1 cellular context compared by ENCODE assay signal in the genomic region with DNA sequence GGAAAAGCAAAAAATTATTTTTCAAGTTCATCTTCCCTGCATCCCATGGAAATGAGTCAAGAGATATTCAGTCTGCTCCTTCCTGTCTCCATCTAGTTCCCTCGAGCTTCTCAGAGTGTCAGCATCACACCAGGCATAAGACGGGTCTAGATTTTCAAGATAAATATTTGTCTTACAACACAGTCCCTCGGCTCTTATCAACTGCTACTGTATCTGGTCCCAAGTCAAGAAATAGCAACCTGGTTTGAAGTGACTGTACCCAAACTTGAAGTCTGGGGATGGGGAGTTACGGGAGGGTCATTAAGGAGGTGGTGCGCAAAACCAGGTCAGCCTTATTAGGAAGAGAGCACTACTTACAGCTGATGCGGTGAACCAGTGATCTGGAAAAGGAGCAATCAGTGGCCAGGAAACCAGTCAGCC.
TF ChIP-seq lines count a peak whose summit lies in the region.

No MANE protein-coding gene starts in this region.

TF ChIP-seq in endothelial cell of umbilical vein, 7 proteins besides CTCF, POLR2A, EP300 and RAD21:
- TF ChIP-seq MYC (IDR thresholded peaks at IDR 0.05; ENCODE audit: low read depth, low read length): no peak
- peak; percentile 88 for TF ChIP-seq GATA2 (IDR thresholded peaks at IDR 0.05; ENCODE audit: insufficient read depth, insufficient read length, low read depth, low read length)
- no peak for TF ChIP-seq POLR2AphosphoS5 (IDR thresholded peaks at IDR 0.05; ENCODE audit: insufficient read depth, low read depth, low read length)
- TF ChIP-seq JUN (IDR thresholded peaks at IDR 0.05; ENCODE audit: borderline replicate concordance, insufficient read depth, insufficient read length, low read depth): peak; percentile 5
- TF ChIP-seq, protein P1, sequence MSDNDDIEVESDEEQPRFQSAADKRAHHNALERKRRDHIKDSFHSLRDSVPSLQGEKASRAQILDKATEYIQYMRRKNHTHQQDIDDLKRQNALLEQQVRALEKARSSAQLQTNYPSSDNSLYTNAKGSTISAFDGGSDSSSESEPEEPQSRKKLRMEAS (IDR thresholded peaks at IDR 0.05; ENCODE audit: insufficient read depth, insufficient read length): no peak
- TF ChIP-seq FOS (IDR thresholded peaks at IDR 0.05; ENCODE audit: borderline replicate concordance, insufficient read depth, low read length): peak; percentile 53
